Comparison of ENCODE assay signal across 6 cellular contexts in genomic region chr11:64359712-64360402, GRCh38. TPM values are rescaled to one million over a fixed set of nuclear protein-coding genes. Genes with fewer than 3 reads are reported as not detected.
DNase-seq lines count a peak whose midpoint lies in the region; ATAC-seq and TF ChIP-seq lines count a peak whose summit lies in the region.

No MANE protein-coding gene starts in this region.

- no peak overlapping the region for H2BK120ac ChIP-seq in mesendoderm (ENCODE audit: low read depth, low read length)

- H3K4me2 ChIP-seq in KMS-11 (peak overlapping the region; percentile 93), mesendoderm (ENCODE audit: low read length) (peak overlapping the region; percentile 86)

- no peak overlapping the region for H4K8ac ChIP-seq in mesendoderm (ENCODE audit: low read depth, low read length)

- no peaks in the 10 kb centered on the region for H3K27me3 Mint-ChIP-seq in activated naive CD8-positive, alpha-beta T cell treated with anti-CD3 and anti-CD28 coated beads for 36 hours

- H3K79me1 ChIP-seq in mesendoderm (ENCODE audit: low read length): peaks cover 4% of the 10 kb centered on the region

- no peak overlapping the region for H2BK15ac ChIP-seq in mesendoderm (replicated peaks; ENCODE audit: low read depth)

- H3K79me2 ChIP-seq in KMS-11 (ENCODE audit: insufficient read depth, low read depth) (no peaks in the 10 kb centered on the region), mesendoderm (ENCODE audit: control insufficient read depth, insufficient read depth, low read length) (no peaks in the 10 kb centered on the region)

- peaks cover 16% of the 10 kb centered on the region for H3K36me3 Mint-ChIP-seq in activated naive CD8-positive, alpha-beta T cell treated with anti-CD3 and anti-CD28 coated beads for 36 hours

- H3K9me3 Mint-ChIP-seq in activated naive CD8-positive, alpha-beta T cell treated with anti-CD3 and anti-CD28 coated beads for 36 hours: no peaks in the 10 kb centered on the region

- WGBS in mesendoderm (ENCODE audit: extremely low coverage, insufficient coverage, low lambda C conversion rate): no CpG with 5 or more reads among the region's 35 CpGs

- H3K18ac ChIP-seq in mesendoderm (ENCODE audit: low read length): no peak overlapping the region

- H3K56ac ChIP-seq in mesendoderm (ENCODE audit: low read length): no peak overlapping the region

- TF ChIP-seq CTCF in KMS-11 (conservative IDR thresholded peaks at IDR 0.05; ENCODE audit: low read depth, low read length) (no peak), omental fat pad (IDR thresholded peaks at IDR 0.05) (no peak)

- H3K9ac ChIP-seq in KMS-11 (peak overlapping the region; percentile 74; the same call in 1 of the 2 replicates), mesendoderm (ENCODE audit: low read length) (peak overlapping the region; percentile 92)

- no peak overlapping the region for H4K5ac ChIP-seq in mesendoderm (ENCODE audit: low read length)

- H3K4me3 ChIP-seq in KMS-11 (IDR thresholded peaks at IDR 0.05; ENCODE audit: insufficient read depth, low read depth, low read length) (no peak overlapping the region), mesendoderm (ENCODE audit: low read length) (peak overlapping the region; percentile 81)

- no peak overlapping the region for H3K4ac ChIP-seq in mesendoderm (ENCODE audit: low read depth, low read length)

- H3K27ac ChIP-seq in KMS-11 (no peak overlapping the region), mesendoderm (ENCODE audit: low read depth, low read length) (no peak overlapping the region)

- no peak overlapping the region for H3K23ac ChIP-seq in mesendoderm (ENCODE audit: low read length)

- peak; percentile 47 for DNase-seq in activated naive CD8-positive, alpha-beta T cell treated with anti-CD3 and anti-CD28 coated beads for 36 hours
- no peak for DNase-seq in mesendoderm
- no peak for DNase-seq in omental fat pad (ENCODE audit: low spot score)

- H3K36me3 ChIP-seq in KMS-11 (ENCODE audit: insufficient read depth): peaks cover 5% of the 10 kb centered on the region; the same call in 1 of the 2 replicates
- H3K36me3 ChIP-seq in mesendoderm (ENCODE audit: control insufficient read depth, insufficient read depth, low read length): no peaks in the 10 kb centered on the region

- peak overlapping the region; percentile 88 for H3K4me3 Mint-ChIP-seq in activated naive CD8-positive, alpha-beta T cell treated with anti-CD3 and anti-CD28 coated beads for 36 hours

- no peak overlapping the region for H2AK5ac ChIP-seq in mesendoderm (ENCODE audit: low read length)

- H3K27me3 ChIP-seq in KMS-11 (ENCODE audit: insufficient read depth, low read depth) (no peaks in the 10 kb centered on the region), mesendoderm (ENCODE audit: insufficient read depth, low read length, poor library complexity) (no peaks in the 10 kb centered on the region)

- H2AFZ ChIP-seq in KMS-11 (ENCODE audit: low read depth): peak overlapping the region; percentile 87

- no peaks in the 10 kb centered on the region for H4K20me1 ChIP-seq in KMS-11 (ENCODE audit: insufficient read depth)

- H3K4me1 Mint-ChIP-seq in activated naive CD8-positive, alpha-beta T cell treated with anti-CD3 and anti-CD28 coated beads for 36 hours: peaks cover 35% of the 10 kb centered on the region

- ATAC-seq in omental fat pad (ENCODE audit: low FRiP score) (no peak), GM18868 (IDR thresholded peaks at IDR 0.05; ENCODE audit: unreplicated experiment) (no peak), GM21737 (IDR thresholded peaks at IDR 0.05; ENCODE audit: unreplicated experiment) (no peak)

- no peak overlapping the region for H2BK5ac ChIP-seq in mesendoderm (ENCODE audit: low read length)

- H3K27ac Mint-ChIP-seq in activated naive CD8-positive, alpha-beta T cell treated with anti-CD3 and anti-CD28 coated beads for 36 hours: peak overlapping the region; percentile 66

- H3K4me1 ChIP-seq in KMS-11 (ENCODE audit: low read depth, poor library complexity, severe bottlenecking): peaks cover 38% of the 10 kb centered on the region
- peaks cover 10% of the 10 kb centered on the region for H3K4me1 ChIP-seq in mesendoderm (ENCODE audit: control insufficient read depth, low read depth, low read length)

RNA-seq across cellular contexts. Expression of gene RPS6KA4, which starts 0.9 kb away (rescaled TPM):
- 10 to 100 TPM; 20.3 to 24.5 TPM for total RNA-seq in activated naive CD8-positive, alpha-beta T cell treated with anti-CD3 and anti-CD28 coated beads for 36 hours
- 4.8 TPM for polyA plus RNA-seq in mesendoderm (2013, experiment 1 of 2)
- 4.6 TPM for polyA plus RNA-seq in mesendoderm (2013, experiment 2 of 2)
- total RNA-seq in omental fat pad: 10 to 100 TPM; 15.7 to 64.2 (median 28.1) TPM

RNA-seq across cellular contexts. Expression of gene CCDC88B, which starts 19.9 kb away (rescaled TPM):
- 10 to 100 TPM; 73.5 to 74.5 TPM for total RNA-seq in activated naive CD8-positive, alpha-beta T cell treated with anti-CD3 and anti-CD28 coated beads for 36 hours
- polyA plus RNA-seq in mesendoderm (2013, experiment 1 of 2): 2.0 TPM
- 1.6 TPM for polyA plus RNA-seq in mesendoderm (2013, experiment 2 of 2)
- total RNA-seq in omental fat pad: 10 to 100 TPM in 2 of 4 donors, 1 to 10 TPM in 2; 6.2 to 24.1 (median 10.3) TPM

RNA-seq across cellular contexts. Expression of gene PRDX5, which starts 41.9 kb away (rescaled TPM):
- 100 to 1,000 TPM; 111 to 116 TPM for total RNA-seq in activated naive CD8-positive, alpha-beta T cell treated with anti-CD3 and anti-CD28 coated beads for 36 hours
- 99.0 TPM for polyA plus RNA-seq in mesendoderm (2013, experiment 1 of 2)
- 97.3 TPM for polyA plus RNA-seq in mesendoderm (2013, experiment 2 of 2)
- 100 to 1,000 TPM; 174 to 263 (median 238) TPM for total RNA-seq in omental fat pad

RNA-seq across cellular contexts. Expression of gene TRMT112, which starts 42.5 kb away (rescaled TPM):
- total RNA-seq in activated naive CD8-positive, alpha-beta T cell treated with anti-CD3 and anti-CD28 coated beads for 36 hours: 100 to 1,000 TPM; 235 to 248 TPM
- 524 TPM for polyA plus RNA-seq in mesendoderm (2013, experiment 1 of 2)
- 540 TPM for polyA plus RNA-seq in mesendoderm (2013, experiment 2 of 2)
- 100 to 1,000 TPM; 180 to 263 (median 215) TPM for total RNA-seq in omental fat pad

RNA-seq across cellular contexts. Expression of gene ESRRA, which starts 54.5 kb away (rescaled TPM):
- 10 to 100 TPM; 46.5 to 46.9 TPM for total RNA-seq in activated naive CD8-positive, alpha-beta T cell treated with anti-CD3 and anti-CD28 coated beads for 36 hours
- polyA plus RNA-seq in mesendoderm (2013, experiment 1 of 2): 9.3 TPM
- 8.3 TPM for polyA plus RNA-seq in mesendoderm (2013, experiment 2 of 2)
- 10 to 100 TPM; 32.1 to 50.8 (median 44.6) TPM for total RNA-seq in omental fat pad
